ENCODE assay signal across 18 cellular contexts in the genomic region with DNA sequence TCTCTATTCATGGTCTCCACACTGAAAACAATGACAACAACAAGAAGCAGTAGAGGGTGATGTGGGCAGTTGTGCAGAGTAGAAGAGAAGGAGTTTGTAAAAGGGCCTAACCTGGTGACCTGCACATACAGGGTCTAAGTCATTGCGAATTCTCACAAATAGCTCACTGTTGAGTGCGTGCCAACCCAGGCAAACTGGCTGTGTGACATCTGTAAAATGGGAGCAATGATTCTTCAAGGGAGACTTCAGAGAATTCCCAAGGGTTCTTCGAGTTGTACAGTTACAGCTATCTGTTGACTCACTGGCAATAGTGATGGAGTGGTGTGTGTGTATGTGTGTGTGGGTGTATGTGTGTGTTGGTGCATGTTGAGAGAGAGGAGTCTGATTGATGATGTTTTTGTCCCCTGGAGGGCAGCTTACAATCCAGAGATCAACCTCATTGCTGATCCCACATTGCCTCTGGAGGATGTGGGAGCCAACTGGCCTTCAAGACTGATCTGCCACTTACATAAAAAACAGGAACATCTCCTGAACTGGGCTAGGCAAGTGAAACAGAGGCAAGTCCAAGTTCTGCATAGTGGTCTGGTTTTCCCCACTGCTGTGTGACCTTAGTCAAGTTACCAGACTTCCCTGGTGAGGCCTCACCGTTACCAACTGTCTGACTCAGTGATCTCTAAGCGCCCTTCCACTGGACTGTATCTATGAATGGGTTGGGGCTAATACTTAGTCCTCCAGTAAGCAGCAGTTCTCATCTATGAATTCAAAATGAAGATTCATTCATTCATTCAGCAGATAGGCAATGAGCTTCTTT. TPM values are rescaled to one million over a fixed set of nuclear protein-coding genes. Genes with fewer than 3 reads are reported as not detected.
"Had no signal": no experiment of that assay in that cellular context is flagged by ENCODE, and none has a peak within 500 bp of the region (broad histone marks: within the 10 kb centered on the region; RNA-seq: fewer than 3 reads in every experiment).

No MANE protein-coding gene starts in this region.

- H3K27ac ChIP-seq: ascending aorta, cardiac muscle cell, hepatocyte, lower lobe of right lung, right lobe of liver, spleen, transverse colon had no signal

- DNase-seq: activated CD4-positive, alpha-beta T cell treated with anti-CD3 and anti-CD28 coated beads for 4 hours; activated CD8-positive, alpha-beta memory T cell treated with anti-CD3 and anti-CD28 coated beads, Interleukin-2, amount 50 U/mL, for 4 hours; activated CD8-positive, alpha-beta T cell treated with anti-CD3 and anti-CD28 coated beads for 36 hours; activated naive CD4-positive, alpha-beta T cell; lower lobe of right lung; naive thymus-derived CD4-positive, alpha-beta T cell; nucleus accumbens; right lobe of liver; spleen; stimulated activated CD4-positive, alpha-beta T cell treated with anti-CD3 and anti-CD28 coated beads, Interleukin-1b, Interleukin-23, amount 100 ng/mL, for 48 hours; stimulated activated naive CD4-positive, alpha-beta T cell; substantia nigra; SW 1271; transverse colon had no signal

- H3K36me3 ChIP-seq: ascending aorta, cardiac muscle cell, lower lobe of right lung, right lobe of liver, spleen, transverse colon had no signal

- H3K4me1 ChIP-seq: ascending aorta, lower lobe of right lung, right lobe of liver, spleen, transverse colon had no signal

- H3K9me3 ChIP-seq: ascending aorta, lower lobe of right lung, right lobe of liver, spleen, transverse colon had no signal

- H3K4me3 ChIP-seq: ascending aorta, cardiac muscle cell, hepatocyte, lower lobe of right lung, right lobe of liver, spleen, transverse colon had no signal

- H3K4me2 ChIP-seq: hepatocyte had no signal

- H2AFZ ChIP-seq: hepatocyte had no signal

- H3K27me3 ChIP-seq: ascending aorta, cardiac muscle cell, right lobe of liver, transverse colon had no signal

- ATAC-seq: activated CD8-positive, alpha-beta T cell treated with anti-CD3 and anti-CD28 coated beads for 36 hours; lower lobe of right lung; naive thymus-derived CD4-positive, alpha-beta T cell; right lobe of liver had no signal

- H3K79me2 ChIP-seq: hepatocyte had no signal

RNA-seq across cellular contexts. Expression of a gene that starts 3.1 kb away (rescaled TPM):
- total RNA-seq: activated CD8-positive, alpha-beta T cell treated with anti-CD3 and anti-CD28 coated beads for 36 hours; ascending aorta; mononuclear cell; naive thymus-derived CD4-positive, alpha-beta T cell; right lobe of liver; transverse colon had no signal
- polyA plus RNA-seq: naive thymus-derived CD4-positive, alpha-beta T cell had no signal
